ENCODE assay signal across 13 cellular contexts in genomic region chr6:111411978-111412574, GRCh38.
DNase-seq lines count a peak whose midpoint lies in the region; ATAC-seq lines count a peak whose summit lies in the region.
"Had no signal": no experiment of that assay in that cellular context is flagged by ENCODE, and none has a peak within 500 bp of the region (broad histone marks: within the 10 kb centered on the region; RNA-seq: fewer than 3 reads in every experiment).

No MANE protein-coding gene starts in this region.

- H3K4me1 Mint-ChIP-seq in memory B cell = peaks cover 13% of the 10 kb centered on the region

- no peaks in the 10 kb centered on the region for H3K27me3 Mint-ChIP-seq in memory B cell

- no peak for DNase-seq in memory B cell (ENCODE audit: low spot score in 2 of 2)
- DNase-seq in iPS-NIHi11 (ENCODE audit: low spot score) = no peak
- no peak for DNase-seq in stimulated activated CD4-positive, alpha-beta T cell treated with anti-CD3 and anti-CD28 coated beads, Interleukin-2, amount 100 ng/mL, for 24 hours
- no peak for DNase-seq in GM19240 (ENCODE audit: insufficient read length, low spot score)
- DNase-seq: activated naive CD4-positive, alpha-beta T cell treated with Interleukin-2 at 50 U/mL for 16 hours; Calu3; mammary epithelial cell; NCI-H1930 had no signal

- H3K27ac Mint-ChIP-seq in memory B cell = no peak overlapping the region

- H3K4me3 Mint-ChIP-seq in memory B cell = no peak overlapping the region

- H3K9me3 Mint-ChIP-seq in memory B cell = no peaks in the 10 kb centered on the region

- peak; percentile 71 for ATAC-seq in GM18868 (IDR thresholded peaks at IDR 0.05; ENCODE audit: unreplicated experiment)
- peak; percentile 52 for ATAC-seq in HG02588 (IDR thresholded peaks at IDR 0.05; ENCODE audit: unreplicated experiment)
- ATAC-seq in HG03521 (IDR thresholded peaks at IDR 0.05; ENCODE audit: unreplicated experiment) = peak; percentile 52
- ATAC-seq in memory B cell (ENCODE audit: low read depth) = peak; percentile 82
- no peak for ATAC-seq in HG03045 (IDR thresholded peaks at IDR 0.05; ENCODE audit: unreplicated experiment)
- ATAC-seq: activated CD4-positive, CD25-positive, alpha-beta regulatory T cell treated with anti-CD3 and anti-CD28 coated beads, Interleukin-2, amount 50 U/mL, for 24 hours had no signal

- no peaks in the 10 kb centered on the region for H3K36me3 Mint-ChIP-seq in memory B cell
